14 cellular contexts compared by ENCODE assay signal in genomic region chr6:15081437-15081836, GRCh38.
"Had no signal": no experiment of that assay in that cellular context is flagged by ENCODE, and none has a peak within 500 bp of the region (broad histone marks: within the 10 kb centered on the region; RNA-seq: fewer than 3 reads in every experiment).

No MANE protein-coding gene starts in this region.

- H3K36me3 ChIP-seq: heart right ventricle had no signal

- H3K4me2 ChIP-seq: smooth muscle cell had no signal

- H3K27ac ChIP-seq: coronary artery, heart right ventricle had no signal

- H3K9me3 Mint-ChIP-seq: naive thymus-derived CD4-positive, alpha-beta T cell; neural crest cell had no signal

- H3K4me3 Mint-ChIP-seq: naive thymus-derived CD4-positive, alpha-beta T cell; neural crest cell had no signal

- H3K27ac Mint-ChIP-seq: naive thymus-derived CD4-positive, alpha-beta T cell had no signal

- H3K27me3 ChIP-seq: heart right ventricle had no signal

- H3K9me3 ChIP-seq: heart right ventricle had no signal

- DNase-seq: effector CD4-positive, alpha-beta T cell; heart right ventricle; islet precursor cell; mammary epithelial cell; naive thymus-derived CD4-positive, alpha-beta T cell; right cardiac atrium; stimulated activated CD4-positive, alpha-beta T cell treated with anti-CD3 and anti-CD28 coated beads, Interleukin-2, amount 100 ng/mL, for 48 hours; stimulated activated naive CD4-positive, alpha-beta T cell treated with Interleukin-2 at 50 U/mL for 16 hours; trophoblast cell had no signal

- ATAC-seq: esophagus mucosa; heart right ventricle; left lobe of liver; naive thymus-derived CD4-positive, alpha-beta T cell had no signal

- H3K36me3 Mint-ChIP-seq: naive thymus-derived CD4-positive, alpha-beta T cell had no signal

- H3K4me3 ChIP-seq: coronary artery, heart right ventricle, smooth muscle cell had no signal

- H3K27me3 Mint-ChIP-seq: naive thymus-derived CD4-positive, alpha-beta T cell had no signal
